In genomic region chr12:47408171-47408871, GRCh38 we compare ENCODE assay signal across 8 cellular contexts.
A peak's percentile ranks its signal among the peaks of the same experiment; 100 is the strongest.
DNase-seq lines count a peak whose midpoint lies in the region; ATAC-seq, FAIRE-seq and TF ChIP-seq lines count a peak whose summit lies in the region.

No MANE protein-coding gene starts in this region.

- H3K79me2 ChIP-seq in SU-DHL-6 (ENCODE audit: insufficient read depth, low read length) (no peaks in the 10 kb centered on the region), keratinocyte (ENCODE audit: control insufficient read depth, insufficient read depth, low read length) (no peaks in the 10 kb centered on the region)

- TF ChIP-seq CTCF in GM12872 (IDR thresholded peaks at IDR 0.05; ENCODE audit: insufficient read depth, low read depth, low read length), result peak; percentile 77
- peak; percentile 72 for TF ChIP-seq CTCF in SU-DHL-6 (IDR thresholded peaks at IDR 0.05; ENCODE audit: insufficient read depth, low read length, poor library complexity, severe bottlenecking)
- TF ChIP-seq CTCF in keratinocyte (optimal IDR thresholded peaks at IDR 0.05 in 1 of 3, IDR thresholded peaks at IDR 0.05 in 1 of 3, conservative IDR thresholded peaks at IDR 0.05 in 1 of 3; ENCODE audit: extremely low read depth in 1 of 3, insufficient read depth in 2 of 3, low read length in 3 of 3), result peak; percentile 51 to 61 (median 52)

- no peaks in the 10 kb centered on the region for H3K9me1 ChIP-seq in keratinocyte (ENCODE audit: control insufficient read depth, extremely low read depth, insufficient read depth, low read length)

- FAIRE-seq in keratinocyte (lab: Jason Lieb, UNC), result no peak

- H3K4me2 ChIP-seq in SU-DHL-6 (ENCODE audit: low read depth, low read length, poor library complexity, severe bottlenecking), result peak overlapping the region; percentile 35
- no peak overlapping the region for H3K4me2 ChIP-seq in keratinocyte (ENCODE audit: control insufficient read depth, extremely low read depth, insufficient read depth, low read depth, low read length)

- dilution Hi-C loops in keratinocyte (cut with MboI; ENCODE audit: extremely low pct_ligation_motif_present, low sequenced_read_pairs), result no loop called here

- no peak overlapping the region for H3K27ac ChIP-seq in SU-DHL-6 (ENCODE audit: low read depth, low read length)
- H3K27ac ChIP-seq in keratinocyte (ENCODE audit: control insufficient read depth, insufficient read depth, low read length), result no peak overlapping the region

- no peaks in the 10 kb centered on the region for H3K4me1 ChIP-seq in keratinocyte (ENCODE audit: control insufficient read depth, extremely low read depth, insufficient read depth, low read length)

- H3F3A ChIP-seq in SU-DHL-6 (ENCODE audit: insufficient read depth), result no peaks in the 10 kb centered on the region

- H3K27me3 ChIP-seq in SU-DHL-6 (ENCODE audit: low read length) (no peaks in the 10 kb centered on the region), keratinocyte (ENCODE audit: control insufficient read depth, extremely low read depth, insufficient read depth, low read length) (no peaks in the 10 kb centered on the region)

- H3K4me3 ChIP-seq in SU-DHL-6 (ENCODE audit: insufficient read depth, low read length, poor library complexity, severe bottlenecking) (no peak overlapping the region), keratinocyte (ENCODE audit: control insufficient read depth in 2 of 3, extremely low read depth in 1 of 3, insufficient read depth in 2 of 3, low read depth in 1 of 3, low read length in 3 of 3) (no peak overlapping the region)

- H3K9me3 ChIP-seq in SU-DHL-6 (ENCODE audit: insufficient read depth, low read length) (no peaks in the 10 kb centered on the region), keratinocyte (ENCODE audit: control insufficient read depth, low read depth, low read length) (no peaks in the 10 kb centered on the region)

- no peaks in the 10 kb centered on the region for H3K9me2 ChIP-seq in SU-DHL-6 (replicated peaks; ENCODE audit: insufficient read depth, low read length)

- H2AFZ ChIP-seq in SU-DHL-6 (ENCODE audit: low read depth, low read length, severe bottlenecking) (peak overlapping the region; percentile 85), keratinocyte (ENCODE audit: control insufficient read depth, low read length) (no peak overlapping the region)

- H3K36me3 ChIP-seq in SU-DHL-6 (ENCODE audit: low read length) (no peaks in the 10 kb centered on the region), keratinocyte (ENCODE audit: control insufficient read depth in 2 of 2, extremely low read depth in 1 of 2, insufficient read depth in 2 of 2, low read length in 2 of 2) (no peaks in the 10 kb centered on the region)

- H3K9ac ChIP-seq in SU-DHL-6 (ENCODE audit: low read length) (no peak overlapping the region), keratinocyte (ENCODE audit: control insufficient read depth, extremely low read depth, insufficient read depth, low read length) (no peak overlapping the region)

- no peak for DNase-seq in keratinocyte (ENCODE audit: low read depth, low spot score)
- DNase-seq in NCI-H345 treated with DMSO at 0.1 percent for 48 hours (lab: John Stamatoyannopoulos, UW; ENCODE audit: unreplicated experiment), result no peak
- no peak for DNase-seq in NCI-H526 treated with DMSO at 0.1 percent for 48 hours (lab: John Stamatoyannopoulos, UW)
- no peak for DNase-seq in C1 segment of cervical spinal cord (lab: John Stamatoyannopoulos, UW)

- H4K20me1 ChIP-seq in SU-DHL-6 (ENCODE audit: low read depth, low read length), result no peaks in the 10 kb centered on the region
- no peaks in the 10 kb centered on the region for H4K20me1 ChIP-seq in keratinocyte (ENCODE audit: control insufficient read depth, extremely low read depth, insufficient read depth, low read length)

- peak; percentile 91 for ATAC-seq in GM19452 (IDR thresholded peaks at IDR 0.05; ENCODE audit: unreplicated experiment)
- ATAC-seq in HG03439 (IDR thresholded peaks at IDR 0.05; ENCODE audit: unreplicated experiment), result peak; percentile 64
